In the genomic region with DNA sequence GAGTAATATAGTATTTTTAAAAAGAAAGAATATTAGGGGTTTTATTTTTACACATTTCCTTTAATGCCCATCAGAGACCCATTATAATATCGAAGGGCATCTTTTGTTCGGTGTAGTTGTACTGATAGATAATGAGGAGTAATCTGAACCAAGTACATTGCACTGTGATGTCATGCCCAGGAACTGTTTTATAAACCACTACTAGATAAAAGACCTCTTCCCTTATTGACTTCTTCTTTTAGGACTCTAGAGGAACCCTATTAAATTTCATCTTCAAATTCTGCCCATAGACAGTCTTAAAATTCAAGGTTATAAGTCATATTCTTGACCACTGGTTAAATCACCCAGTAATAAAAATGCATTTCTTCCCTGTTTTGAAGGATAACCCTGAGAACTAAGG, we compare ENCODE assay signal across 1 cellular context.
TF ChIP-seq lines count a peak whose summit lies in the region.

No MANE protein-coding gene starts in this region.

TF ChIP-seq in GM23338, 12 proteins besides CTCF, POLR2A, EP300 and RAD21 (continued from another document):
- TF ChIP-seq, protein P1, sequence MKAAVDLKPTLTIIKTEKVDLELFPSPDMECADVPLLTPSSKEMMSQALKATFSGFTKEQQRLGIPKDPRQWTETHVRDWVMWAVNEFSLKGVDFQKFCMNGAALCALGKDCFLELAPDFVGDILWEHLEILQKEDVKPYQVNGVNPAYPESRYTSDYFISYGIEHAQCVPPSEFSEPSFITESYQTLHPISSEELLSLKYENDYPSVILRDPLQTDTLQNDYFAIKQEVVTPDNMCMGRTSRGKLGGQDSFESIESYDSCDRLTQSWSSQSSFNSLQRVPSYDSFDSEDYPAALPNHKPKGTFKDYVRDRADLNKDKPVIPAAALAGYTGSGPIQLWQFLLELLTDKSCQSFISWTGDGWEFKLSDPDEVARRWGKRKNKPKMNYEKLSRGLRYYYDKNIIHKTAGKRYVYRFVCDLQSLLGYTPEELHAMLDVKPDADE (IDR thresholded peaks at IDR 0.05) = no peak
- TF ChIP-seq ZNF114 (CRISPR knock-in tag; IDR thresholded peaks at IDR 0.05) (no peak), NANOG (IDR thresholded peaks at IDR 0.05; ENCODE audit: borderline replicate concordance) (no peak), CREB1 (CRISPR knock-in tag; IDR thresholded peaks at IDR 0.05; ENCODE audit: low read depth) (no peak)
- TF ChIP-seq, protein P2, sequence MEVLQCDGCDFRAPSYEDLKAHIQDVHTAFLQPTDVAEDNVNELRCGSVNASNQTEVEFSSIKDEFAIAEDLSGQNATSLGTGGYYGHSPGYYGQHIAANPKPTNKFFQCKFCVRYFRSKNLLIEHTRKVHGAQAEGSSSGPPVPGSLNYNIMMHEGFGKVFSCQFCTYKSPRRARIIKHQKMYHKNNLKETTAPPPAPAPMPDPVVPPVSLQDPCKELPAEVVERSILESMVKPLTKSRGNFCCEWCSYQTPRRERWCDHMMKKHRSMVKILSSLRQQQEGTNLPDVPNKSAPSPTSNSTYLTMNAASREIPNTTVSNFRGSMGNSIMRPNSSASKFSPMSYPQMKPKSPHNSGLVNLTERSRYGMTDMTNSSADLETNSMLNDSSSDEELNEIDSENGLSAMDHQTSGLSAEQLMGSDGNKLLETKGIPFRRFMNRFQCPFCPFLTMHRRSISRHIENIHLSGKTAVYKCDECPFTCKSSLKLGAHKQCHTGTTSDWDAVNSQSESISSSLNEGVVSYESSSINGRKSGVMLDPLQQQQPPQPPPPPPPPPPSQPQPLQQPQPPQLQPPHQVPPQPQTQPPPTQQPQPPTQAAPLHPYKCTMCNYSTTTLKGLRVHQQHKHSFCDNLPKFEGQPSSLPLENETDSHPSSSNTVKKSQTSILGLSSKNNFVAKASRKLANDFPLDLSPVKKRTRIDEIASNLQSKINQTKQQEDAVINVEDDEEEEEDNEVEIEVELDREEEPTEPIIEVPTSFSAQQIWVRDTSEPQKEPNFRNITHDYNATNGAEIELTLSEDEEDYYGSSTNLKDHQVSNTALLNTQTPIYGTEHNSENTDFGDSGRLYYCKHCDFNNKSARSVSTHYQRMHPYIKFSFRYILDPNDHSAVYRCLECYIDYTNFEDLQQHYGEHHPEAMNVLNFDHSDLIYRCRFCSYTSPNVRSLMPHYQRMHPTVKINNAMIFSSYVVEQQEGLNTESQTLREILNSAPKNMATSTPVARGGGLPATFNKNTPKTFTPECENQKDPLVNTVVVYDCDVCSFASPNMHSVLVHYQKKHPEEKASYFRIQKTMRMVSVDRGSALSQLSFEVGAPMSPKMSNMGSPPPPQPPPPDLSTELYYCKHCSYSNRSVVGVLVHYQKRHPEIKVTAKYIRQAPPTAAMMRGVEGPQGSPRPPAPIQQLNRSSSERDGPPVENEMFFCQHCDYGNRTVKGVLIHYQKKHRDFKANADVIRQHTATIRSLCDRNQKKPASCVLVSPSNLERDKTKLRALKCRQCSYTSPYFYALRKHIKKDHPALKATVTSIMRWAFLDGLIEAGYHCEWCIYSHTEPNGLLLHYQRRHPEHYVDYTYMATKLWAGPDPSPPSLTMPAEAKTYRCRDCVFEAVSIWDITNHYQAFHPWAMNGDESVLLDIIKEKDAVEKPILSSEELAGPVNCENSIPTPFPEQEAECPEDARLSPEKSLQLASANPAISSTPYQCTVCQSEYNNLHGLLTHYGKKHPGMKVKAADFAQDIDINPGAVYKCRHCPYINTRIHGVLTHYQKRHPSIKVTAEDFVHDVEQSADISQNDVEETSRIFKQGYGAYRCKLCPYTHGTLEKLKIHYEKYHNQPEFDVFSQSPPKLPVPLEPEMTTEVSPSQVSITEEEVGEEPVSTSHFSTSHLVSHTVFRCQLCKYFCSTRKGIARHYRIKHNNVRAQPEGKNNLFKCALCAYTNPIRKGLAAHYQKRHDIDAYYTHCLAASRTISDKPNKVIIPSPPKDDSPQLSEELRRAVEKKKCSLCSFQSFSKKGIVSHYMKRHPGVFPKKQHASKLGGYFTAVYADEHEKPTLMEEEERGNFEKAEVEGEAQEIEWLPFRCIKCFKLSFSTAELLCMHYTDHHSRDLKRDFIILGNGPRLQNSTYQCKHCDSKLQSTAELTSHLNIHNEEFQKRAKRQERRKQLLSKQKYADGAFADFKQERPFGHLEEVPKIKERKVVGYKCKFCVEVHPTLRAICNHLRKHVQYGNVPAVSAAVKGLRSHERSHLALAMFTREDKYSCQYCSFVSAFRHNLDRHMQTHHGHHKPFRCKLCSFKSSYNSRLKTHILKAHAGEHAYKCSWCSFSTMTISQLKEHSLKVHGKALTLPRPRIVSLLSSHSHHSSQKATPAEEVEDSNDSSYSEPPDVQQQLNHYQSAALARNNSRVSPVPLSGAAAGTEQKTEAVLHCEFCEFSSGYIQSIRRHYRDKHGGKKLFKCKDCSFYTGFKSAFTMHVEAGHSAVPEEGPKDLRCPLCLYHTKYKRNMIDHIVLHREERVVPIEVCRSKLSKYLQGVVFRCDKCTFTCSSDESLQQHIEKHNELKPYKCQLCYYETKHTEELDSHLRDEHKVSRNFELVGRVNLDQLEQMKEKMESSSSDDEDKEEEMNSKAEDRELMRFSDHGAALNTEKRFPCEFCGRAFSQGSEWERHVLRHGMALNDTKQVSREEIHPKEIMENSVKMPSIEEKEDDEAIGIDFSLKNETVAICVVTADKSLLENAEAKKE (CRISPR knock-in tag; IDR thresholded peaks at IDR 0.05) = no peak
